In genomic region chr9:134482226-134482625, GRCh38 we compare ENCODE assay signal across 22 cellular contexts.
"Had no signal": no experiment of that assay in that cellular context is flagged by ENCODE, and none has a peak within 500 bp of the region (broad histone marks: within the 10 kb centered on the region; RNA-seq: fewer than 3 reads in every experiment).

No MANE protein-coding gene starts in this region.

- ATAC-seq: effector memory CD8-positive, alpha-beta T cell; heart left ventricle; left colon; lower lobe of right lung; naive thymus-derived CD8-positive, alpha-beta T cell; pancreas; stimulated activated memory B cell treated with anti-CD40 and anti-IgM and Interleukin-4, amounts not matched to agents 10 μg/mL and 1 μg/mL and 100 μg/mL, for 72 hours; stimulated activated naive CD8-positive, alpha-beta T cell treated with anti-CD3 and anti-CD28 coated beads, Interleukin-15, Interleukin-2, amounts not matched to agents 100 U/mL and 50 U/mL, for 24 hours had no signal

- FAIRE-seq: frontal cortex, islet of Langerhans, pancreas, urothelium cell line had no signal

- H3K4me1 ChIP-seq: left ventricle myocardium inferior, lower lobe of right lung, pancreas, testis had no signal

- DNase-seq: cerebellar nuclear complex; cortex of kidney; effector memory CD8-positive, alpha-beta T cell; hippocampal formation; left colon; left ventricle myocardium inferior; nephron progenitor cell; sigmoid colon; stimulated activated CD4-positive, alpha-beta T cell treated with anti-CD3 and anti-CD28 coated beads, Interleukin-4, amount 100 ng/mL, for 4 hours; stimulated activated naive CD8-positive, alpha-beta T cell treated with anti-CD3 and anti-CD28 coated beads, Interleukin-15, Interleukin-2, amounts not matched to agents 100 U/mL and 50 U/mL, for 24 hours; substantia nigra; testis had no signal

- H3K9me3 ChIP-seq: heart left ventricle, left ventricle myocardium inferior, lower lobe of right lung, neutrophil, pancreas, sigmoid colon, testis, tibial artery had no signal

- H3K27ac ChIP-seq: heart left ventricle, left ventricle myocardium inferior, lower lobe of right lung, neutrophil, pancreas, sigmoid colon, testis, tibial artery had no signal

- H3K36me3 ChIP-seq: heart left ventricle, left ventricle myocardium inferior, lower lobe of right lung, neutrophil, pancreas, sigmoid colon, tibial artery had no signal

- H3K4me3 ChIP-seq: heart left ventricle, left ventricle myocardium inferior, lower lobe of right lung, pancreas, sigmoid colon, testis, tibial artery had no signal

- H3K27me3 ChIP-seq: heart left ventricle, neutrophil, pancreas, sigmoid colon, testis, tibial artery had no signal
